In genomic region chr4:77706717-77707116, GRCh38 we compare ENCODE assay signal across 22 cellular contexts.
DNase-seq lines count a peak whose midpoint lies in the region; ATAC-seq, FAIRE-seq and TF ChIP-seq lines count a peak whose summit lies in the region.
"Had no signal": no experiment of that assay in that cellular context is flagged by ENCODE, and none has a peak within 500 bp of the region (broad histone marks: within the 10 kb centered on the region; RNA-seq: fewer than 3 reads in every experiment).

No MANE protein-coding gene starts in this region.

- no peaks in the 10 kb centered on the region for H4K20me1 ChIP-seq in Loucy (ENCODE audit: insufficient read depth, low read length, poor library complexity, severe bottlenecking)
- H4K20me1 ChIP-seq: BLaER1 treated with 17β-estradiol and CSF1 and Interleukin-3, amounts not matched to agents 10 nM and 100 nM had no signal

- no peaks in the 10 kb centered on the region for H3K27me3 ChIP-seq in Loucy (ENCODE audit: insufficient read depth, low read length, poor library complexity, severe bottlenecking)
- no peaks in the 10 kb centered on the region for H3K27me3 ChIP-seq in bronchial epithelial cell (ENCODE audit: control insufficient read depth, insufficient read depth, low read length)
- H3K27me3 ChIP-seq: BE2C; BLaER1 treated with 17β-estradiol and CSF1 and Interleukin-3, amounts not matched to agents 10 nM and 100 nM had no signal

- H3K27ac Mint-ChIP-seq in natural killer cell: no peak overlapping the region
- H3K27ac Mint-ChIP-seq: CD14-positive monocyte; CD4-positive, alpha-beta T cell; H9 had no signal

- FAIRE-seq in bronchial epithelial cell (lab: Jason Lieb, UNC): no peak
- FAIRE-seq: A549, G401.6 had no signal

- H3K9me2 ChIP-seq in Loucy (replicated peaks; ENCODE audit: low read depth, low read length): no peaks in the 10 kb centered on the region

- H3K4me1 ChIP-seq in Loucy (ENCODE audit: insufficient read depth, low read length, poor library complexity, severe bottlenecking): peaks cover 13% of the 10 kb centered on the region
- H3K4me1 ChIP-seq: A549; BE2C; BLaER1 treated with 17β-estradiol and CSF1 and Interleukin-3, amounts not matched to agents 10 nM and 100 nM had no signal

- no peak for TF ChIP-seq CTCF in Loucy (conservative IDR thresholded peaks at IDR 0.05; ENCODE audit: low read length)
- TF ChIP-seq CTCF in bronchial epithelial cell (IDR thresholded peaks at IDR 0.05; ENCODE audit: insufficient read depth, low read length, severe bottlenecking): no peak
- no peak for TF ChIP-seq CTCF in natural killer cell (IDR thresholded peaks at IDR 0.05)

- H2AFZ ChIP-seq in Loucy (ENCODE audit: low read length): peak overlapping the region; percentile 42

- peak overlapping the region; percentile 23 for H3K4me2 ChIP-seq in Loucy (ENCODE audit: low read depth, low read length, poor library complexity, severe bottlenecking)
- H3K4me2 ChIP-seq: A549; BLaER1 treated with 17β-estradiol and CSF1 and Interleukin-3, amounts not matched to agents 10 nM and 100 nM had no signal

- no peak overlapping the region for H3K4me3 Mint-ChIP-seq in natural killer cell
- H3K4me3 Mint-ChIP-seq: CD14-positive monocyte; CD4-positive, alpha-beta T cell; H9 had no signal

- no peaks in the 10 kb centered on the region for H3K36me3 ChIP-seq in Loucy (ENCODE audit: insufficient read depth, low read length)
- H3K36me3 ChIP-seq in bronchial epithelial cell (ENCODE audit: control insufficient read depth, insufficient read depth, low read length): no peaks in the 10 kb centered on the region
- H3K36me3 ChIP-seq: BE2C had no signal

- no peaks in the 10 kb centered on the region for H3F3A ChIP-seq in Loucy (ENCODE audit: low read depth)

- intact Hi-C loops in natural killer cell (cut with micrococcal nuclease): no loop called here

- no peaks in the 10 kb centered on the region for H3K9me3 Mint-ChIP-seq in natural killer cell
- H3K9me3 Mint-ChIP-seq: CD14-positive monocyte; CD4-positive, alpha-beta T cell; H9 had no signal

- ATAC-seq in natural killer cell (peak in 2 of 3 donors; percentile 15 to 69), HG03097 (IDR thresholded peaks at IDR 0.05; ENCODE audit: low FRiP score, unreplicated experiment) (no peak), HG02759 (IDR thresholded peaks at IDR 0.05; ENCODE audit: unreplicated experiment) (no peak), HG02678 (IDR thresholded peaks at IDR 0.05; ENCODE audit: unreplicated experiment) (no peak)
- ATAC-seq: A549, HCT116 had no signal

- peaks cover 2 to 6% of the 10 kb centered on the region in 2 donors for H3K27me3 Mint-ChIP-seq in natural killer cell (ENCODE audit: low read depth in 2 of 2)
- H3K27me3 Mint-ChIP-seq: CD4-positive, alpha-beta T cell had no signal

- DNase-seq in EH (ENCODE audit: low read depth): peak; percentile 1
- DNase-seq in bronchial epithelial cell (ENCODE audit: low read depth): peak; percentile 22
- DNase-seq in natural killer cell: no peak
- DNase-seq: 8988T; ACHN; AML-193; BE2C; Calu3; CD4-positive, alpha-beta T cell; COR-L47; DMS53; DMS79 treated with DMSO at 0.1 percent for 48 hours; H9 had no signal

- peaks cover 6% of the 10 kb centered on the region for H3K36me3 Mint-ChIP-seq in natural killer cell

- no peak overlapping the region for H3K9ac ChIP-seq in Loucy (ENCODE audit: low read depth, low read length, poor library complexity, severe bottlenecking)
- H3K9ac ChIP-seq: BLaER1 treated with 17β-estradiol and CSF1 and Interleukin-3, amounts not matched to agents 10 nM and 100 nM had no signal

- no peaks in the 10 kb centered on the region for H3K9me3 ChIP-seq in Loucy (ENCODE audit: insufficient read depth, low read depth, low read length)
- H3K9me3 ChIP-seq: A549; BE2C; BLaER1 treated with 17β-estradiol and CSF1 and Interleukin-3, amounts not matched to agents 10 nM and 100 nM had no signal

- H3K4me1 Mint-ChIP-seq in natural killer cell: peaks cover 25 to 30% of the 10 kb centered on the region in 2 donors
- H3K4me1 Mint-ChIP-seq: CD14-positive monocyte had no signal

- no peak overlapping the region for H3K4me3 ChIP-seq in Loucy (ENCODE audit: low read length, poor library complexity, severe bottlenecking)
- H3K4me3 ChIP-seq in bronchial epithelial cell (ENCODE audit: low read depth, low read length): no peak overlapping the region
- H3K4me3 ChIP-seq: A549; BLaER1 treated with 17β-estradiol and CSF1 and Interleukin-3, amounts not matched to agents 10 nM and 100 nM had no signal

- H3K79me2 ChIP-seq in Loucy (ENCODE audit: insufficient read depth, low read length): no peaks in the 10 kb centered on the region

Comparison
In these comparisons a context has a peak if more than half of its experiments do, and no peak if none do; other contexts are left out.
1. ATAC-seq: peak in natural killer cell (2 of 3); none in HG03097 (single experiment), HG02759 (single experiment) and HG02678 (single experiment).